ENCODE assay signal across 10 cellular contexts in the genomic region with DNA sequence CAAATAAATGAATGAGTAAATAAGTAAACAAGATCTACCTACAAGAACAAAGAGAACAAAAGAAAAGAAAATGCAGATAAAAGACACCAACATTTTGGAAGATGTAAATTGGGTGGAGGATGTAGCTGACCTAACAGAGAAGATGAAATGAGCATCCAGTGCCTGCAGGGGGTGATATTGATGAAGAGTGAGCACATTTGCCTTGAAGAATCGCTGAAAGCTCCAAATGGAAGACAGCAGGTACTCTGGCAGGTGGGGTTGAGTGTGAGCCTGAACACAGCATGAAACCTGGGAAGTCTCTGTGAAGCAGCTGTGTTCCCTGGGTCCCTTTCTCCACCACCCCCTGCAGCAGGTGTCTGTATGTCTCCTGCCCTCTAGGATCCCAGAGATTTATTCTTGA.
A peak's percentile ranks its signal among the peaks of the same experiment; 100 is the strongest.
DNase-seq lines count a peak whose midpoint lies in the region; ATAC-seq, FAIRE-seq and TF ChIP-seq lines count a peak whose summit lies in the region.
"Had no signal": no experiment of that assay in that cellular context is flagged by ENCODE, and none has a peak within 500 bp of the region (broad histone marks: within the 10 kb centered on the region; RNA-seq: fewer than 3 reads in every experiment).

No MANE protein-coding gene starts in this region.

- H3K4me1 ChIP-seq in breast epithelium (no peaks in the 10 kb centered on the region), OCI-LY1 (ENCODE audit: insufficient read depth, low read length, severe bottlenecking) (no peaks in the 10 kb centered on the region), upper lobe of right lung (no peaks in the 10 kb centered on the region)

- no peaks in the 10 kb centered on the region for H3K36me3 ChIP-seq in breast epithelium
- H3K36me3 ChIP-seq in OCI-LY1 (ENCODE audit: insufficient read depth, low read length) = no peaks in the 10 kb centered on the region
- no peaks in the 10 kb centered on the region for H3K36me3 ChIP-seq in upper lobe of right lung

- no peaks in the 10 kb centered on the region for H4K20me1 ChIP-seq in OCI-LY1 (ENCODE audit: insufficient read depth, low read length)

- H3K27ac ChIP-seq in breast epithelium (no peak overlapping the region), OCI-LY1 (ENCODE audit: low read depth, low read length, poor library complexity, severe bottlenecking) (no peak overlapping the region), upper lobe of right lung (no peak overlapping the region)

- no peaks in the 10 kb centered on the region for H3K79me2 ChIP-seq in OCI-LY1 (ENCODE audit: insufficient read depth, low read length)

- ATAC-seq in upper lobe of right lung = peak; percentile 38

- H3K4me3 ChIP-seq in breast epithelium = no peak overlapping the region
- no peak overlapping the region for H3K4me3 ChIP-seq in OCI-LY1 (ENCODE audit: low read depth, low read length, poor library complexity, severe bottlenecking)
- H3K4me3 ChIP-seq in upper lobe of right lung = no peak overlapping the region

- peaks cover 10% of the 10 kb centered on the region for H3K4me1 Mint-ChIP-seq in MCF 10A (ENCODE audit: insufficient read depth, unreplicated experiment)
- H3K4me1 Mint-ChIP-seq: central memory CD8-positive, alpha-beta T cell had no signal

- no peaks in the 10 kb centered on the region for H3K36me3 Mint-ChIP-seq in MCF 10A (ENCODE audit: insufficient read depth, unreplicated experiment)

- no peak overlapping the region for H2AFZ ChIP-seq in OCI-LY1 (ENCODE audit: low read length)

- H3K27ac Mint-ChIP-seq in MCF 10A (ENCODE audit: low read depth, unreplicated experiment) = no peak overlapping the region
- H3K27ac Mint-ChIP-seq: T-helper 2 cell treated with Interferon-gamma antibody and Interleukin-4, amounts not matched to agents 5 μg/mL and 100 μg/mL, for 36 hours had no signal

- H3K4me3 Mint-ChIP-seq in MCF 10A (ENCODE audit: unreplicated experiment) = no peak overlapping the region
- H3K4me3 Mint-ChIP-seq: central memory CD8-positive, alpha-beta T cell; T-helper 2 cell treated with Interferon-gamma antibody and Interleukin-4, amounts not matched to agents 5 μg/mL and 100 μg/mL, for 36 hours had no signal

- POLR2A ChIA-PET in MCF 10A (lab: Yijun Ruan, JAX) = interaction anchor here (0.6 kb wide), 1 partner anchor 28 kb away, joined by 3 read pairs; no protein-coding TSS in a partner anchor

- no peak for TF ChIP-seq POLR2A in breast epithelium (IDR thresholded peaks at IDR 0.05)

- BruUV-seq in MCF 10A (replicated peaks; lab: Mats Ljungman, UMichigan) = no TSS peak

- TF ChIP-seq CTCF in MCF 10A (IDR thresholded peaks at IDR 0.05; ENCODE audit: unreplicated experiment) = peak; percentile 45
- TF ChIP-seq CTCF in breast epithelium (IDR thresholded peaks at IDR 0.05) = no peak
- TF ChIP-seq CTCF in OCI-LY1 (IDR thresholded peaks at IDR 0.05; ENCODE audit: low read length) = peak; percentile 71
- TF ChIP-seq CTCF in upper lobe of right lung (IDR thresholded peaks at IDR 0.05) = peak; percentile 29
- no peak for TF ChIP-seq CTCF in D721Med (IDR thresholded peaks at IDR 0.05; ENCODE audit: insufficient read depth, missing control alignments)

- no peaks in the 10 kb centered on the region for H3K27me3 ChIP-seq in breast epithelium
- no peaks in the 10 kb centered on the region for H3K27me3 ChIP-seq in OCI-LY1 (ENCODE audit: insufficient read depth, low read length)
- no peaks in the 10 kb centered on the region for H3K27me3 ChIP-seq in upper lobe of right lung

- peak; percentile 65 for DNase-seq in MCF 10A (ENCODE audit: unreplicated experiment)
- DNase-seq in breast epithelium (ENCODE audit: low spot score in 2 of 2) = no peak
- DNase-seq in fibroblast of peridontal ligament (ENCODE audit: extremely low read depth) = peak; percentile 39
- no peak for DNase-seq in upper lobe of right lung
- no peak for DNase-seq in D721Med (ENCODE audit: insufficient read length, low spot score)
- no peak for DNase-seq in NCI-H146 (lab: John Stamatoyannopoulos, UW)
- DNase-seq in KG1 (lab: John Stamatoyannopoulos, UW) = no peak

- H3K4me2 ChIP-seq in OCI-LY1 (ENCODE audit: low read length) = no peak overlapping the region

- CTCF ChIA-PET in MCF 10A (lab: Yijun Ruan, JAX) = interaction anchor here (0.6 to 0.9 kb wide), 6 partner anchors 117 to 700 kb away, joined by 3 to 4 read pairs (median 4); no protein-coding TSS in a partner anchor

- no peaks in the 10 kb centered on the region for H3F3A ChIP-seq in OCI-LY1 (ENCODE audit: insufficient read depth, low read length)

- no peak for FAIRE-seq in D721Med (lab: Jason Lieb, UNC)

- no peaks in the 10 kb centered on the region for H3K9me3 Mint-ChIP-seq in MCF 10A (ENCODE audit: unreplicated experiment)
- H3K9me3 Mint-ChIP-seq: central memory CD8-positive, alpha-beta T cell; T-helper 2 cell treated with Interferon-gamma antibody and Interleukin-4, amounts not matched to agents 5 μg/mL and 100 μg/mL, for 36 hours had no signal

- H3K9me3 ChIP-seq in breast epithelium (no peaks in the 10 kb centered on the region), OCI-LY1 (ENCODE audit: low read length) (no peaks in the 10 kb centered on the region), upper lobe of right lung (no peaks in the 10 kb centered on the region)

- H3K9ac ChIP-seq in OCI-LY1 (ENCODE audit: low read length) = no peak overlapping the region

- no peaks in the 10 kb centered on the region for H3K9me2 ChIP-seq in OCI-LY1 (ENCODE audit: low read depth, low read length)

- intact Hi-C loops in MCF 10A (cut with micrococcal nuclease) (loop anchor here (1.0 to 5.0 kb wide), 2 partner anchors 341 to 617 kb away; no protein-coding TSS in a partner anchor), breast epithelium (cut with DNase I; ENCODE audit: low total_unique reads) (no loop called here), upper lobe of right lung (cut with DNase I) (no loop called here)

- no peaks in the 10 kb centered on the region for H3K27me3 Mint-ChIP-seq in MCF 10A (ENCODE audit: insufficient read depth, unreplicated experiment)

Comparison
In these comparisons a context has a peak if more than half of its experiments do, and no peak if none do; other contexts are left out.
1. DNase-seq: peak in MCF 10A (single experiment) and fibroblast of peridontal ligament (single experiment); none in breast epithelium (0 of 2), upper lobe of right lung (single experiment), D721Med (single experiment), NCI-H146 (single experiment) and KG1 (single experiment).
2. CTCF ChIP-seq: peak in MCF 10A (single experiment), OCI-LY1 (single experiment) and upper lobe of right lung (single experiment); none in breast epithelium (0 of 3) and D721Med (single experiment).